Comparison of ENCODE assay signal across 33 cellular contexts in the genomic region with DNA sequence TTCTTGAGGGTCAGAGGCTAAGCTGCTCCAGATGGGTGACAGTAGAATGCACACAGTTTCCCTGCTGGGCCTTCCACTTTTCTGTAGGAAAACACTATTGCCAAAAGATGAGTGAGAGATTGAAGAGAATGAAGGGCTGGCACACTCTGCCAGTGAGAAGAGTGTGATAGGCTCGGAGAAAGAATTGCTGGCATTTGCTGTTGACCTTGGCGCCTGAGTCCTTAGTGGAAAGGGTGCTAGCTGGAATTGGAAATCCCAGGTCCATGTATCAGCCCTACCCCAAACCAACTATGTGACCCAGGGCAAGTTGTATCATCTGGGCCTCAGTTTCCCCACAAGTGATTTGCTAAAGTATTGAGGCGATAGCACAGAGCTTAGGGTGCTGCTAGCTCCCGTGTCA.
"Had no signal": no experiment of that assay in that cellular context is flagged by ENCODE, and none has a peak within 500 bp of the region (broad histone marks: within the 10 kb centered on the region; RNA-seq: fewer than 3 reads in every experiment).

No MANE protein-coding gene starts in this region.

- H3K27me3 ChIP-seq: adrenal gland, body of pancreas, cardiac muscle cell, dorsolateral prefrontal cortex, gastroesophageal sphincter, pancreas, suprapubic skin, tibial artery, upper lobe of right lung had no signal

- H3K9me3 Mint-ChIP-seq: activated CD4-positive, alpha-beta memory T cell treated with anti-CD3 and anti-CD28 coated beads, Interleukin-2, amount 10 ng/mL, durations not matched to agents 7 days and 5 days; activated CD4-positive, alpha-beta T cell treated with anti-CD3 and anti-CD28 coated beads, Interleukin-2, amount 10 ng/mL, durations not matched to agents 7 days and 5 days; activated naive CD8-positive, alpha-beta T cell treated with anti-CD3 and anti-CD28 coated beads for 36 hours; activated T-cell treated with anti-CD3 and anti-CD28 coated beads, Interleukin-2, amount 50 U/mL, for 24 hours; effector memory CD8-positive, alpha-beta T cell; T-helper 1 cell treated with Interleukin-12 subunit alpha and Interleukin-12 subunit beta and Interleukin-4 antibody, amounts not matched to agents 30 μg/mL and 1 μg/mL, for 36 hours had no signal

- ATAC-seq: body of pancreas; effector memory CD8-positive, alpha-beta T cell; gastroesophageal sphincter; pancreas had no signal

- DNase-seq: activated CD4-positive, alpha-beta memory T cell treated with anti-CD3 and anti-CD28 coated beads, Interleukin-2, amount 10 ng/mL, durations not matched to agents 7 days and 5 days; activated CD4-positive, alpha-beta T cell treated with anti-CD3 and anti-CD28 coated beads, Interleukin-2, amount 10 ng/mL, durations not matched to agents 7 days and 5 days; activated CD4-positive, CD25-positive, alpha-beta regulatory T cell treated with anti-CD3 and anti-CD28 coated beads, Interleukin-2, amount 50 U/mL, for 72 hours; activated CD8-positive, alpha-beta memory T cell treated with anti-CD3 and anti-CD28 coated beads, Interleukin-2, amount 50 U/mL, for 48 hours; activated gamma-delta T cell treated with Interleukin-2 at 50 U/mL for 16 hours; activated naive CD8-positive, alpha-beta T cell treated with anti-CD3 and anti-CD28 coated beads for 36 hours; activated T-cell treated with anti-CD3 and anti-CD28 coated beads, Interleukin-2, amount 50 U/mL, for 24 hours; adrenal gland; aorta; body of pancreas; effector memory CD8-positive, alpha-beta T cell; erythroblast; hypothalamus; mucosa of descending colon; nucleus accumbens; pancreas; stimulated activated CD4-positive, alpha-beta T cell treated with anti-CD3 and anti-CD28 coated beads, Interleukin-1b, Interleukin-23, amount 100 ng/mL, for 48 hours; stimulated activated CD4-positive, alpha-beta T cell treated with anti-CD3 and anti-CD28 coated beads, Interleukin-4, amount 100 ng/mL, for 4 hours; stimulated activated CD8-positive, alpha-beta memory T cell treated with anti-CD3 and anti-CD28 coated beads, Interleukin-4, amount 100 ng/mL, for 48 hours; stimulated activated naive CD4-positive, alpha-beta T cell; SW 1271; T1000; tibial artery; upper lobe of right lung had no signal

- H3K4me3 Mint-ChIP-seq: activated CD4-positive, alpha-beta memory T cell treated with anti-CD3 and anti-CD28 coated beads, Interleukin-2, amount 10 ng/mL, durations not matched to agents 7 days and 5 days; activated CD4-positive, alpha-beta T cell treated with anti-CD3 and anti-CD28 coated beads, Interleukin-2, amount 10 ng/mL, durations not matched to agents 7 days and 5 days; activated naive CD8-positive, alpha-beta T cell treated with anti-CD3 and anti-CD28 coated beads for 36 hours; activated T-cell treated with anti-CD3 and anti-CD28 coated beads, Interleukin-2, amount 50 U/mL, for 24 hours; effector memory CD8-positive, alpha-beta T cell; T-helper 1 cell treated with Interleukin-12 subunit alpha and Interleukin-12 subunit beta and Interleukin-4 antibody, amounts not matched to agents 30 μg/mL and 1 μg/mL, for 36 hours had no signal

- H3K27me3 Mint-ChIP-seq: activated CD4-positive, alpha-beta memory T cell treated with anti-CD3 and anti-CD28 coated beads, Interleukin-2, amount 10 ng/mL, durations not matched to agents 7 days and 5 days; activated CD4-positive, alpha-beta T cell treated with anti-CD3 and anti-CD28 coated beads, Interleukin-2, amount 10 ng/mL, durations not matched to agents 7 days and 5 days; activated naive CD8-positive, alpha-beta T cell treated with anti-CD3 and anti-CD28 coated beads for 36 hours; activated T-cell treated with anti-CD3 and anti-CD28 coated beads, Interleukin-2, amount 50 U/mL, for 24 hours; effector memory CD8-positive, alpha-beta T cell had no signal

- H3K9me3 ChIP-seq: adrenal gland, body of pancreas, gastroesophageal sphincter, mucosa of descending colon, pancreas, prostate gland, suprapubic skin, tibial artery, upper lobe of right lung had no signal

- H3K27ac ChIP-seq: adrenal gland, body of pancreas, cardiac muscle cell, coronary artery, dorsolateral prefrontal cortex, gastroesophageal sphincter, pancreas, prostate gland, suprapubic skin, tibial artery, upper lobe of right lung had no signal

- H3K4me3 ChIP-seq: adrenal gland, body of pancreas, cardiac muscle cell, coronary artery, dorsolateral prefrontal cortex, gastroesophageal sphincter, lung, mucosa of descending colon, pancreas, prostate gland, smooth muscle cell, suprapubic skin, tibial artery, upper lobe of right lung had no signal

- H3K4me1 Mint-ChIP-seq: activated CD4-positive, alpha-beta memory T cell treated with anti-CD3 and anti-CD28 coated beads, Interleukin-2, amount 10 ng/mL, durations not matched to agents 7 days and 5 days; activated CD4-positive, alpha-beta T cell treated with anti-CD3 and anti-CD28 coated beads, Interleukin-2, amount 10 ng/mL, durations not matched to agents 7 days and 5 days; activated naive CD8-positive, alpha-beta T cell treated with anti-CD3 and anti-CD28 coated beads for 36 hours had no signal

- H3K27ac Mint-ChIP-seq: activated CD4-positive, alpha-beta memory T cell treated with anti-CD3 and anti-CD28 coated beads, Interleukin-2, amount 10 ng/mL, durations not matched to agents 7 days and 5 days; activated CD4-positive, alpha-beta T cell treated with anti-CD3 and anti-CD28 coated beads, Interleukin-2, amount 10 ng/mL, durations not matched to agents 7 days and 5 days; activated naive CD8-positive, alpha-beta T cell treated with anti-CD3 and anti-CD28 coated beads for 36 hours; activated T-cell treated with anti-CD3 and anti-CD28 coated beads, Interleukin-2, amount 50 U/mL, for 24 hours; T-helper 1 cell treated with Interleukin-12 subunit alpha and Interleukin-12 subunit beta and Interleukin-4 antibody, amounts not matched to agents 30 μg/mL and 1 μg/mL, for 36 hours had no signal

- H3K4me1 ChIP-seq: adrenal gland, body of pancreas, gastroesophageal sphincter, pancreas, prostate gland, suprapubic skin, upper lobe of right lung had no signal
